In the genomic region with DNA sequence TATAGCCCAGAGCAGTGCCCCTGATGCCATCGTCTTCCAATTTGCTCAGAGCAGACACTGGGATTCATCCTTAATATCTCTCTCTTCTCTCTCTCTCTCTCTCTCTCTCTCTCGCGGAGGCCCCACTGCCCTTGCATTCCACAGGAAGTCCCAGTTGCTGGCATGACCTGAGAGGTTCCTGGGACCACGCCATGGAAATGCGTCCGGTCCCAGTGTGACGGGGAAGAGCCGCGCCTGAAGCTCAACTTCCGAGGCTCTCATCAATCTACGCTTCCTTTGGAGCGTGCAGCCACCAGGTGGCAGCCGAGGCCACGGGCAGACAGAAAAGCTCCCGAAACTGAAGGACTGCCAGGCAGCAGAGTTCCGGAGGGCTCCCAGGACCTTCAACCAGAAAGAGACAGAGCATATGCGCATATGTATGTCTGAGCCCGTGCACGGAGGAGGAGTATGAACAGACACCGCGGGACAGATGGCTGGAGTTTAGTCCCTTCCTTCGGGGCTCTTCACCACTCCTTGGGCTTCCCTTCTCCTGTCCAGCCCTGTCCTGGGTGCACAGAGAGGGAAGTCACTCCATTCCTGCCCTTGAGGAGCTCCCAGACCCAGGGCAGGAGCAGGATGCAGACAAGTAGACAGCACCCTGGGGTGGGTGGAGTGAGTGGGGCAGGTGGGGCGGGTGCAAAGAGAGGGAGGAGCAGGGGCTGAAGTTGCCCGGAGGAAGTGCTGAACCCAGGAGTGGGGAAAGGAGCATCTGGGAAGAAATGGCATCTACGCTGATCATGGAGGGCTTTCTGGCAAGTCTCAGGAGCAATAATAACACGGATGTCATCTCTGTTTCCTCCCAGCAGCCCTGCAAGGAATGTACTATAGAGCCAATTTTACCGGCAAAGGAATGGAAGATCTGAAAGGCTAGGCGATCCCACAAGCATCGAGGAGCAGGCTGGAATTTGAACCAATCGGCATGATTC, we compare ENCODE assay signal across 1 cellular context.
A peak's percentile ranks its signal among the peaks of the same experiment; 100 is the strongest.
TF ChIP-seq lines count a peak whose summit lies in the region.

No MANE protein-coding gene starts in this region.

TF ChIP-seq in K562, 482 proteins besides CTCF, POLR2A, EP300 and RAD21 (continued from another document and continues in another):
- no peak for TF ChIP-seq GTF2F1 (IDR thresholded peaks at IDR 0.05; ENCODE audit: low read depth, low read length)
- TF ChIP-seq TAF15 (IDR thresholded peaks at IDR 0.05; ENCODE audit: low read depth, low read length) = no peak
- TF ChIP-seq, protein P1, sequence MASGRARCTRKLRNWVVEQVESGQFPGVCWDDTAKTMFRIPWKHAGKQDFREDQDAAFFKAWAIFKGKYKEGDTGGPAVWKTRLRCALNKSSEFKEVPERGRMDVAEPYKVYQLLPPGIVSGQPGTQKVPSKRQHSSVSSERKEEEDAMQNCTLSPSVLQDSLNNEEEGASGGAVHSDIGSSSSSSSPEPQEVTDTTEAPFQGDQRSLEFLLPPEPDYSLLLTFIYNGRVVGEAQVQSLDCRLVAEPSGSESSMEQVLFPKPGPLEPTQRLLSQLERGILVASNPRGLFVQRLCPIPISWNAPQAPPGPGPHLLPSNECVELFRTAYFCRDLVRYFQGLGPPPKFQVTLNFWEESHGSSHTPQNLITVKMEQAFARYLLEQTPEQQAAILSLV (tag; IDR thresholded peaks at IDR 0.05) = no peak
- no peak for TF ChIP-seq PML (IDR thresholded peaks at IDR 0.05; ENCODE audit: low read length)
- TF ChIP-seq, protein P2, sequence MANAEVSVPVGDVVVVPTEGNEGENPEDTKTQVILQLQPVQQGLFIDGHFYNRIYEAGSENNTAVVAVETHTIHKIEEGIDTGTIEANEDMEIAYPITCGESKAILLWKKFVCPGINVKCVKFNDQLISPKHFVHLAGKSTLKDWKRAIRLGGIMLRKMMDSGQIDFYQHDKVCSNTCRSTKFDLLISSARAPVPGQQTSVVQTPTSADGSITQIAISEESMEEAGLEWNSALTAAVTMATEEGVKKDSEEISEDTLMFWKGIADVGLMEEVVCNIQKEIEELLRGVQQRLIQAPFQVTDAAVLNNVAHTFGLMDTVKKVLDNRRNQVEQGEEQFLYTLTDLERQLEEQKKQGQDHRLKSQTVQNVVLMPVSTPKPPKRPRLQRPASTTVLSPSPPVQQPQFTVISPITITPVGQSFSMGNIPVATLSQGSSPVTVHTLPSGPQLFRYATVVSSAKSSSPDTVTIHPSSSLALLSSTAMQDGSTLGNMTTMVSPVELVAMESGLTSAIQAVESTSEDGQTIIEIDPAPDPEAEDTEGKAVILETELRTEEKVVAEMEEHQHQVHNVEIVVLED (CRISPR knock-in tag; IDR thresholded peaks at IDR 0.05) = no peak
- peak; percentile 15; the same call in 1 of the 2 replicates for TF ChIP-seq NCOR1 (IDR thresholded peaks at IDR 0.05)
- TF ChIP-seq PURB (CRISPR knock-in tag; IDR thresholded peaks at IDR 0.05; ENCODE audit: low read depth) = no peak
- TF ChIP-seq SRSF1 (IDR thresholded peaks at IDR 0.05; ENCODE audit: low read depth, low read length) = no peak
- no peak for TF ChIP-seq NCOA4 (IDR thresholded peaks at IDR 0.05; ENCODE audit: partially characterized antibody)
- TF ChIP-seq CBFA2T2 (conservative IDR thresholded peaks at IDR 0.05) = no peak
- TF ChIP-seq NR3C1 (CRISPR knock-in tag; IDR thresholded peaks at IDR 0.05) = no peak
- TF ChIP-seq, protein P3, sequence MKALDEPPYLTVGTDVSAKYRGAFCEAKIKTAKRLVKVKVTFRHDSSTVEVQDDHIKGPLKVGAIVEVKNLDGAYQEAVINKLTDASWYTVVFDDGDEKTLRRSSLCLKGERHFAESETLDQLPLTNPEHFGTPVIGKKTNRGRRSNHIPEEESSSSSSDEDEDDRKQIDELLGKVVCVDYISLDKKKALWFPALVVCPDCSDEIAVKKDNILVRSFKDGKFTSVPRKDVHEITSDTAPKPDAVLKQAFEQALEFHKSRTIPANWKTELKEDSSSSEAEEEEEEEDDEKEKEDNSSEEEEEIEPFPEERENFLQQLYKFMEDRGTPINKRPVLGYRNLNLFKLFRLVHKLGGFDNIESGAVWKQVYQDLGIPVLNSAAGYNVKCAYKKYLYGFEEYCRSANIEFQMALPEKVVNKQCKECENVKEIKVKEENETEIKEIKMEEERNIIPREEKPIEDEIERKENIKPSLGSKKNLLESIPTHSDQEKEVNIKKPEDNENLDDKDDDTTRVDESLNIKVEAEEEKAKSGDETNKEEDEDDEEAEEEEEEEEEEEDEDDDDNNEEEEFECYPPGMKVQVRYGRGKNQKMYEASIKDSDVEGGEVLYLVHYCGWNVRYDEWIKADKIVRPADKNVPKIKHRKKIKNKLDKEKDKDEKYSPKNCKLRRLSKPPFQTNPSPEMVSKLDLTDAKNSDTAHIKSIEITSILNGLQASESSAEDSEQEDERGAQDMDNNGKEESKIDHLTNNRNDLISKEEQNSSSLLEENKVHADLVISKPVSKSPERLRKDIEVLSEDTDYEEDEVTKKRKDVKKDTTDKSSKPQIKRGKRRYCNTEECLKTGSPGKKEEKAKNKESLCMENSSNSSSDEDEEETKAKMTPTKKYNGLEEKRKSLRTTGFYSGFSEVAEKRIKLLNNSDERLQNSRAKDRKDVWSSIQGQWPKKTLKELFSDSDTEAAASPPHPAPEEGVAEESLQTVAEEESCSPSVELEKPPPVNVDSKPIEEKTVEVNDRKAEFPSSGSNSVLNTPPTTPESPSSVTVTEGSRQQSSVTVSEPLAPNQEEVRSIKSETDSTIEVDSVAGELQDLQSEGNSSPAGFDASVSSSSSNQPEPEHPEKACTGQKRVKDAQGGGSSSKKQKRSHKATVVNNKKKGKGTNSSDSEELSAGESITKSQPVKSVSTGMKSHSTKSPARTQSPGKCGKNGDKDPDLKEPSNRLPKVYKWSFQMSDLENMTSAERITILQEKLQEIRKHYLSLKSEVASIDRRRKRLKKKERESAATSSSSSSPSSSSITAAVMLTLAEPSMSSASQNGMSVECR (CRISPR knock-in tag; IDR thresholded peaks at IDR 0.05) = no peak
- TF ChIP-seq, protein P4, sequence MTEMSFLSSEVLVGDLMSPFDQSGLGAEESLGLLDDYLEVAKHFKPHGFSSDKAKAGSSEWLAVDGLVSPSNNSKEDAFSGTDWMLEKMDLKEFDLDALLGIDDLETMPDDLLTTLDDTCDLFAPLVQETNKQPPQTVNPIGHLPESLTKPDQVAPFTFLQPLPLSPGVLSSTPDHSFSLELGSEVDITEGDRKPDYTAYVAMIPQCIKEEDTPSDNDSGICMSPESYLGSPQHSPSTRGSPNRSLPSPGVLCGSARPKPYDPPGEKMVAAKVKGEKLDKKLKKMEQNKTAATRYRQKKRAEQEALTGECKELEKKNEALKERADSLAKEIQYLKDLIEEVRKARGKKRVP (CRISPR knock-in tag; IDR thresholded peaks at IDR 0.05) = no peak
- no peak for TF ChIP-seq GABPB2 (CRISPR knock-in tag; conservative IDR thresholded peaks at IDR 0.05)
- peak in 1 of 2 experiments; percentile 52; a peak in 1 of 4 replicates for TF ChIP-seq ARNT (IDR thresholded peaks at IDR 0.05)
- TF ChIP-seq, protein P5, sequence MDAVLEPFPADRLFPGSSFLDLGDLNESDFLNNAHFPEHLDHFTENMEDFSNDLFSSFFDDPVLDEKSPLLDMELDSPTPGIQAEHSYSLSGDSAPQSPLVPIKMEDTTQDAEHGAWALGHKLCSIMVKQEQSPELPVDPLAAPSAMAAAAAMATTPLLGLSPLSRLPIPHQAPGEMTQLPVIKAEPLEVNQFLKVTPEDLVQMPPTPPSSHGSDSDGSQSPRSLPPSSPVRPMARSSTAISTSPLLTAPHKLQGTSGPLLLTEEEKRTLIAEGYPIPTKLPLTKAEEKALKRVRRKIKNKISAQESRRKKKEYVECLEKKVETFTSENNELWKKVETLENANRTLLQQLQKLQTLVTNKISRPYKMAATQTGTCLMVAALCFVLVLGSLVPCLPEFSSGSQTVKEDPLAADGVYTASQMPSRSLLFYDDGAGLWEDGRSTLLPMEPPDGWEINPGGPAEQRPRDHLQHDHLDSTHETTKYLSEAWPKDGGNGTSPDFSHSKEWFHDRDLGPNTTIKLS (IDR thresholded peaks at IDR 0.05; ENCODE audit: borderline replicate concordance, low read depth) = peak; percentile 24; the same call in 1 of the 2 replicates
- TF ChIP-seq BCOR (IDR thresholded peaks at IDR 0.05) = peak; percentile 52; the same call in 1 of the 2 replicates
- TF ChIP-seq PHB (CRISPR knock-in tag; IDR thresholded peaks at IDR 0.05) = no peak
- TF ChIP-seq, protein P6, sequence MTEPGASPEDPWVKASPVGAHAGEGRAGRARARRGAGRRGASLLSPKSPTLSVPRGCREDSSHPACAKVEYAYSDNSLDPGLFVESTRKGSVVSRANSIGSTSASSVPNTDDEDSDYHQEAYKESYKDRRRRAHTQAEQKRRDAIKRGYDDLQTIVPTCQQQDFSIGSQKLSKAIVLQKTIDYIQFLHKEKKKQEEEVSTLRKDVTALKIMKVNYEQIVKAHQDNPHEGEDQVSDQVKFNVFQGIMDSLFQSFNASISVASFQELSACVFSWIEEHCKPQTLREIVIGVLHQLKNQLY (CRISPR knock-in tag; conservative IDR thresholded peaks at IDR 0.05) = no peak
- peak; percentile 68 for TF ChIP-seq TBP (optimal IDR thresholded peaks at IDR 0.05; ENCODE audit: low read depth, low read length)
- no peak for TF ChIP-seq FOXA1 (IDR thresholded peaks at IDR 0.05; ENCODE audit: borderline replicate concordance)
- no peak for TF ChIP-seq TAL1 (IDR thresholded peaks at IDR 0.05)
- TF ChIP-seq CHD1 (IDR thresholded peaks at IDR 0.05; ENCODE audit: low read length) = no peak
- no peak for TF ChIP-seq FUS (optimal IDR thresholded peaks at IDR 0.05; ENCODE audit: low read depth, low read length)
- no peak for TF ChIP-seq FOXK1 (CRISPR knock-in tag; IDR thresholded peaks at IDR 0.05; ENCODE audit: borderline replicate concordance)
- no peak for TF ChIP-seq ZBTB1 (CRISPR knock-in tag; IDR thresholded peaks at IDR 0.05; ENCODE audit: borderline replicate concordance, low read depth)
- TF ChIP-seq, protein P7, sequence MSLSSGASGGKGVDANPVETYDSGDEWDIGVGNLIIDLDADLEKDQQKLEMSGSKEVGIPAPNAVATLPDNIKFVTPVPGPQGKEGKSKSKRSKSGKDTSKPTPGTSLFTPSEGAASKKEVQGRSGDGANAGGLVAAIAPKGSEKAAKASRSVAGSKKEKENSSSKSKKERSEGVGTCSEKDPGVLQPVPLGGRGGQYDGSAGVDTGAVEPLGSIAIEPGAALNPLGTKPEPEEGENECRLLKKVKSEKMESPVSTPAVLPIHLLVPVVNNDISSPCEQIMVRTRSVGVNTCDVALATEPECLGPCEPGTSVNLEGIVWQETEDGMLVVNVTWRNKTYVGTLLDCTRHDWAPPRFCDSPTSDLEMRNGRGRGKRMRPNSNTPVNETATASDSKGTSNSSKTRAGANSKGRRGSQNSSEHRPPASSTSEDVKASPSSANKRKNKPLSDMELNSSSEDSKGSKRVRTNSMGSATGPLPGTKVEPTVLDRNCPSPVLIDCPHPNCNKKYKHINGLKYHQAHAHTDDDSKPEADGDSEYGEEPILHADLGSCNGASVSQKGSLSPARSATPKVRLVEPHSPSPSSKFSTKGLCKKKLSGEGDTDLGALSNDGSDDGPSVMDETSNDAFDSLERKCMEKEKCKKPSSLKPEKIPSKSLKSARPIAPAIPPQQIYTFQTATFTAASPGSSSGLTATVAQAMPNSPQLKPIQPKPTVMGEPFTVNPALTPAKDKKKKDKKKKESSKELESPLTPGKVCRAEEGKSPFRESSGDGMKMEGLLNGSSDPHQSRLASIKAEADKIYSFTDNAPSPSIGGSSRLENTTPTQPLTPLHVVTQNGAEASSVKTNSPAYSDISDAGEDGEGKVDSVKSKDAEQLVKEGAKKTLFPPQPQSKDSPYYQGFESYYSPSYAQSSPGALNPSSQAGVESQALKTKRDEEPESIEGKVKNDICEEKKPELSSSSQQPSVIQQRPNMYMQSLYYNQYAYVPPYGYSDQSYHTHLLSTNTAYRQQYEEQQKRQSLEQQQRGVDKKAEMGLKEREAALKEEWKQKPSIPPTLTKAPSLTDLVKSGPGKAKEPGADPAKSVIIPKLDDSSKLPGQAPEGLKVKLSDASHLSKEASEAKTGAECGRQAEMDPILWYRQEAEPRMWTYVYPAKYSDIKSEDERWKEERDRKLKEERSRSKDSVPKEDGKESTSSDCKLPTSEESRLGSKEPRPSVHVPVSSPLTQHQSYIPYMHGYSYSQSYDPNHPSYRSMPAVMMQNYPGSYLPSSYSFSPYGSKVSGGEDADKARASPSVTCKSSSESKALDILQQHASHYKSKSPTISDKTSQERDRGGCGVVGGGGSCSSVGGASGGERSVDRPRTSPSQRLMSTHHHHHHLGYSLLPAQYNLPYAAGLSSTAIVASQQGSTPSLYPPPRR (CRISPR knock-in tag; IDR thresholded peaks at IDR 0.05; ENCODE audit: borderline replicate concordance) = no peak
- no peak for TF ChIP-seq ZNF79 (CRISPR knock-in tag; IDR thresholded peaks at IDR 0.05; ENCODE audit: low read depth)
- TF ChIP-seq KLF10 (CRISPR knock-in tag; IDR thresholded peaks at IDR 0.05) = no peak
- 0 out of 2 replicates have a peak, but pooled peaks have one; percentile 73 for TF ChIP-seq HDAC2 (IDR thresholded peaks at IDR 0.05)
- TF ChIP-seq ZNF764 (CRISPR knock-in tag; IDR thresholded peaks at IDR 0.05; ENCODE audit: low read depth) = no peak
- TF ChIP-seq, protein P8, sequence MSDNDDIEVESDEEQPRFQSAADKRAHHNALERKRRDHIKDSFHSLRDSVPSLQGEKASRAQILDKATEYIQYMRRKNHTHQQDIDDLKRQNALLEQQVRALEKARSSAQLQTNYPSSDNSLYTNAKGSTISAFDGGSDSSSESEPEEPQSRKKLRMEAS (CRISPR knock-in tag; IDR thresholded peaks at IDR 0.05) = no peak
- peak; percentile 66; the same call in 1 of the 2 replicates for TF ChIP-seq MTA3 (IDR thresholded peaks at IDR 0.05; ENCODE audit: borderline replicate concordance)
- TF ChIP-seq KDM2B (CRISPR knock-in tag; IDR thresholded peaks at IDR 0.05) = 0 out of 2 replicates have a peak, but pooled peaks have one; percentile 61
- no peak for TF ChIP-seq ZC3H11A (IDR thresholded peaks at IDR 0.05; ENCODE audit: low read depth, low read length)
- no peak for TF ChIP-seq NUFIP1 (IDR thresholded peaks at IDR 0.05; ENCODE audit: partially characterized antibody)
- TF ChIP-seq POLR3G (IDR thresholded peaks at IDR 0.05; ENCODE audit: extremely low read depth, insufficient read length, insufficient replicate concordance) = no peak
- no peak for TF ChIP-seq PCBP2 (IDR thresholded peaks at IDR 0.05; ENCODE audit: low read depth, low read length, poor library complexity, severe bottlenecking)
- peak; percentile 88 for TF ChIP-seq CC2D1A (IDR thresholded peaks at IDR 0.05)
- no peak for TF ChIP-seq XRCC3 (IDR thresholded peaks at IDR 0.05)
